ENCODE assay signal across 11 cellular contexts in genomic region chr10:106802949-106803348, GRCh38.
"Had no signal": no experiment of that assay in that cellular context is flagged by ENCODE, and none has a peak within 500 bp of the region (broad histone marks: within the 10 kb centered on the region; RNA-seq: fewer than 3 reads in every experiment).

No MANE protein-coding gene starts in this region.

- H3K9me3 ChIP-seq: HAP-1 had no signal

- DNase-seq: GM23248, GOT3, H7, H9, HCEC 1CT, HFFc6 had no signal

- H3K4me1 ChIP-seq: HAP-1 had no signal

- H3K36me3 ChIP-seq: HAP-1 had no signal

- H3K4me2 ChIP-seq: GM23338 had no signal

- H3K4me3 ChIP-seq: GM23248, GM23338, HAP-1 had no signal

- H3K9ac ChIP-seq: GM23248 had no signal

- ATAC-seq: GM23338, HCT116 had no signal

- H2AFZ ChIP-seq: GM23248, GM23338 had no signal

- H3K27ac ChIP-seq: GM23248 had no signal

- FAIRE-seq: H1, H54 had no signal
